In genomic region chr13:49821216-49821820, GRCh38 we compare ENCODE assay signal across 16 cellular contexts. TPM values are rescaled to one million over a fixed set of nuclear protein-coding genes. Genes with fewer than 3 reads are reported as not detected.
A peak's percentile ranks its signal among the peaks of the same experiment; 100 is the strongest.
DNase-seq lines count a peak whose midpoint lies in the region; ATAC-seq and TF ChIP-seq lines count a peak whose summit lies in the region.
"Had no signal": no experiment of that assay in that cellular context is flagged by ENCODE, and none has a peak within 500 bp of the region (broad histone marks: within the 10 kb centered on the region; RNA-seq: fewer than 3 reads in every experiment).

No MANE protein-coding gene starts in this region.

- in situ Hi-C loops in SK-MEL-5 (cut with HindIII; ENCODE audit: low pct_unique_long_range_greater_than_20kb, low sequenced_read_pairs), result no loop called here

- no peak for TF ChIP-seq CTCF in fibroblast of pulmonary artery (IDR thresholded peaks at IDR 0.05; ENCODE audit: low read length, missing control alignments)

- no peak for ATAC-seq in GM21526 (IDR thresholded peaks at IDR 0.05; ENCODE audit: low FRiP score, unreplicated experiment)
- ATAC-seq: psoas muscle had no signal

- peak; percentile 28 for DNase-seq in EH (ENCODE audit: low read depth)
- DNase-seq in HUDEP-2 (lab: John Stamatoyannopoulos, UW; ENCODE audit: unreplicated experiment in 76 of 76), result peak in 41 of 76 experiments; percentile 1 to 69 (median 22)
- DNase-seq in SK-MEL-5 (ENCODE audit: low read depth, low spot score), result peak; percentile 50
- peak; percentile 9 for DNase-seq in fibroblast of pulmonary artery (ENCODE audit: low read depth)
- DNase-seq in HuH-7.5 (ENCODE audit: low spot score), result no peak
- no peak for DNase-seq in NCI-H1417 treated with DMSO at 0.1 percent for 48 hours (lab: John Stamatoyannopoulos, UW)
- DNase-seq in H4 (ENCODE audit: low spot score), result no peak
- DNase-seq: activated CD4-positive, alpha-beta T cell treated with anti-CD3 and anti-CD28 coated beads for 4 hours; COR-L47; effector CD4-positive, alpha-beta T cell; NCI-H2029; NCI-H774; psoas muscle; SW 1271; thyroid gland had no signal

- no peak overlapping the region for H3K4me3 ChIP-seq in fibroblast of pulmonary artery (replicated peaks; ENCODE audit: low read depth, low read length)
- H3K4me3 ChIP-seq: psoas muscle, thyroid gland had no signal

RNA-seq across cellular contexts. Expression of gene KPNA3, which starts 28.8 kb away (rescaled TPM):
- 22.3 and 26.5 TPM in 2 replicates for total RNA-seq in SK-MEL-5 (2014; rRNA removed; shearing (Covaris generic))
- polyA plus RNA-seq in SK-MEL-5 (2015; cell fraction: cytosol; rRNA removed), result 22.9 and 33.9 TPM in 2 replicates
- 18.7 and 19.3 TPM in 2 replicates for polyA plus RNA-seq in SK-MEL-5 (2015; cell fraction: nucleus; rRNA removed)
- total RNA-seq in H4 (2014; rRNA removed; shearing (Covaris generic)), result 11.6 and 19.2 TPM in 2 replicates

Comparison
In these comparisons a context has a peak if more than half of its experiments do, and no peak if none do; other contexts are left out.
1. DNase-seq: peak in EH (single experiment), HUDEP-2 (41 of 76), SK-MEL-5 (single experiment) and fibroblast of pulmonary artery (single experiment); none in HuH-7.5 (single experiment), NCI-H1417 treated with DMSO at 0.1 percent for 48 hours (single experiment) and H4 (single experiment).